In the genomic region with DNA sequence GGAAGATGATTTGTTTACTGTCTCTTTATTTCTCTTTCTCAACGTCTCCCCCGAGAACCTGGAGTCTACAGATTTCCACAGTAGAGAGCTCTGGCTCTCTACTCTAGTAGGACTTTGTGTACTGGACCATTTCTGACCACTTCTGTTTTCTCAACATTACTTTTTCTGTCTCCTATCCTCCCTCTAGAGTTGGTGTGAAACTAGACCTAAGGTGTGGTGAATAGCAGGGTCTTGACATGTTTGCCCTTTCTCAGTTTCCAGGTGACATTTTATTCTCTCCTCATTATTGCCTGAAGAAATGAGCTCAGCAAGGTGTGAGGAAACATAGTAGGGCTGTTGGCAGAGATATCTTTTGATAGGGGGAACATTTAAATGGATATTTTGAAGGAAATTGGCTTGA, we compare ENCODE assay signal across 12 cellular contexts.
DNase-seq lines count a peak whose midpoint lies in the region; ATAC-seq lines count a peak whose summit lies in the region.
"Had no signal": no experiment of that assay in that cellular context is flagged by ENCODE, and none has a peak within 500 bp of the region (broad histone marks: within the 10 kb centered on the region; RNA-seq: fewer than 3 reads in every experiment).

No MANE protein-coding gene starts in this region.

- H3K4me3 Mint-ChIP-seq in activated CD4-positive, alpha-beta T cell treated with anti-CD3 and anti-CD28 coated beads, Interleukin-2, amount 10 ng/mL, durations not matched to agents 24 days and 14 days: no peak overlapping the region
- H3K4me3 Mint-ChIP-seq in naive thymus-derived CD4-positive, alpha-beta T cell: peak overlapping the region in 8 of 10 donors; percentile 55 to 83 (median 68)

- peaks cover 4% of the 10 kb centered on the region for H3K27me3 Mint-ChIP-seq in activated CD4-positive, alpha-beta T cell treated with anti-CD3 and anti-CD28 coated beads, Interleukin-2, amount 10 ng/mL, durations not matched to agents 24 days and 14 days
- H3K27me3 Mint-ChIP-seq in naive thymus-derived CD4-positive, alpha-beta T cell: peaks cover 0 to 6% (median 0%) of the 10 kb centered on the region in 5 donors

- H3K36me3 ChIP-seq in naive thymus-derived CD4-positive, alpha-beta T cell (ENCODE audit: control insufficient read depth in 2 of 3, insufficient read depth in 3 of 3, low read length in 3 of 3): no peaks in the 10 kb centered on the region

- POLR2A ChIA-PET in naive thymus-derived CD4-positive, alpha-beta T cell (lab: Charles Lee): interaction anchor here (0.6 to 6.0 kb wide), 14 partner anchors 8 to 750 kb away, joined by 3 to 97 read pairs (median 6); partner anchors contain the start of genes DHX29 and IL6ST

- H3K27ac Mint-ChIP-seq in activated CD4-positive, alpha-beta T cell treated with anti-CD3 and anti-CD28 coated beads, Interleukin-2, amount 10 ng/mL, durations not matched to agents 24 days and 14 days: peak overlapping the region; percentile 46
- H3K27ac Mint-ChIP-seq in naive thymus-derived CD4-positive, alpha-beta T cell: peak overlapping the region; percentile 44 to 99 (median 90)

- peak; percentile 71 for ATAC-seq in GM21717 (IDR thresholded peaks at IDR 0.05; ENCODE audit: unreplicated experiment)
- peak; percentile 66 for ATAC-seq in HG03196 (IDR thresholded peaks at IDR 0.05; ENCODE audit: unreplicated experiment)
- ATAC-seq in naive thymus-derived CD4-positive, alpha-beta T cell: no peak
- ATAC-seq: HCT116 had no signal

- H3K9me3 Mint-ChIP-seq in activated CD4-positive, alpha-beta T cell treated with anti-CD3 and anti-CD28 coated beads, Interleukin-2, amount 10 ng/mL, durations not matched to agents 24 days and 14 days: peaks cover 12% of the 10 kb centered on the region
- H3K9me3 Mint-ChIP-seq in naive thymus-derived CD4-positive, alpha-beta T cell: peaks cover 0 to 11% (median 5%) of the 10 kb centered on the region in 11 donors

- no peaks in the 10 kb centered on the region for H3K9me3 ChIP-seq in naive thymus-derived CD4-positive, alpha-beta T cell (ENCODE audit: control insufficient read depth in 2 of 3, low read length in 3 of 3)

- H3K4me1 ChIP-seq in naive thymus-derived CD4-positive, alpha-beta T cell (ENCODE audit: control insufficient read depth in 2 of 2, insufficient read depth in 2 of 2, low read length in 2 of 2): peaks cover 8 to 96% of the 10 kb centered on the region in 2 donors

- peaks cover 51% of the 10 kb centered on the region for H3K4me1 Mint-ChIP-seq in activated CD4-positive, alpha-beta T cell treated with anti-CD3 and anti-CD28 coated beads, Interleukin-2, amount 10 ng/mL, durations not matched to agents 24 days and 14 days
- H3K4me1 Mint-ChIP-seq in naive thymus-derived CD4-positive, alpha-beta T cell: peaks cover 52 to 94% (median 76%) of the 10 kb centered on the region in 7 donors

- peaks cover 11% of the 10 kb centered on the region for H3K36me3 Mint-ChIP-seq in activated CD4-positive, alpha-beta T cell treated with anti-CD3 and anti-CD28 coated beads, Interleukin-2, amount 10 ng/mL, durations not matched to agents 24 days and 14 days (ENCODE audit: low read depth)
- peaks cover 2 to 31% (median 12%) of the 10 kb centered on the region in 5 donors for H3K36me3 Mint-ChIP-seq in naive thymus-derived CD4-positive, alpha-beta T cell

- H3K27me3 ChIP-seq in naive thymus-derived CD4-positive, alpha-beta T cell (ENCODE audit: control insufficient read depth in 2 of 2, insufficient read depth in 2 of 2, low read length in 2 of 2): no peaks in the 10 kb centered on the region

- intact Hi-C loops in activated CD4-positive, alpha-beta T cell treated with anti-CD3 and anti-CD28 coated beads, Interleukin-2, amount 10 ng/mL, durations not matched to agents 24 days and 14 days (cut with micrococcal nuclease): loop anchor here (5.0 kb wide), 3 partner anchors 45 to 200 kb away; no protein-coding TSS in a partner anchor
- intact Hi-C loops in naive thymus-derived CD4-positive, alpha-beta T cell (cut with micrococcal nuclease): loop anchor here in 1 of 2 donors (1.0 to 5.0 kb wide), 2 partner anchors 7 to 145 kb away; no protein-coding TSS in a partner anchor

- no peak for DNase-seq in activated CD4-positive, alpha-beta T cell treated with anti-CD3 and anti-CD28 coated beads, Interleukin-2, amount 10 ng/mL, durations not matched to agents 24 days and 14 days
- no peak for DNase-seq in activated CD4-positive, alpha-beta T cell treated with anti-CD3 and anti-CD28 coated beads, Interleukin-2, amount 50 U/mL, for 4 hours
- DNase-seq in naive thymus-derived CD4-positive, alpha-beta T cell: no peak
- DNase-seq in DMS53 (lab: John Stamatoyannopoulos, UW) (no peak), NCI-H82 treated with DMSO at 0.1 percent for 48 hours (lab: John Stamatoyannopoulos, UW; ENCODE audit: unreplicated experiment) (no peak), NCI-H1417 (lab: John Stamatoyannopoulos, UW) (no peak)
- DNase-seq: GDM1; MV-4-11; stimulated activated CD8-positive, alpha-beta memory T cell treated with anti-CD3 and anti-CD28 coated beads, Interleukin-4, amount 100 ng/mL, for 48 hours had no signal

- peak overlapping the region; percentile 60 for H3K27ac ChIP-seq in naive thymus-derived CD4-positive, alpha-beta T cell (ENCODE audit: low read depth, low read length)

- H3K4me3 ChIP-seq in naive thymus-derived CD4-positive, alpha-beta T cell (ENCODE audit: low read length): peak overlapping the region; percentile 21

- CTCF ChIA-PET in naive thymus-derived CD4-positive, alpha-beta T cell (lab: Charles Lee): interaction anchor here (0.7 to 2.0 kb wide), 4 partner anchors 11 to 144 kb away, joined by 3 to 4 read pairs (median 4); no protein-coding TSS in a partner anchor
